Comparison of ENCODE assay signal across 8 cellular contexts in genomic region chr12:67647547-67648305, GRCh38. TPM values are rescaled to one million over a fixed set of nuclear protein-coding genes. Genes with fewer than 3 reads are reported as not detected.
DNase-seq lines count a peak whose midpoint lies in the region; ATAC-seq and TF ChIP-seq lines count a peak whose summit lies in the region.

No MANE protein-coding gene starts in this region.

- H3K27me3 Mint-ChIP-seq in naive thymus-derived CD8-positive, alpha-beta T cell, result no peaks in the 10 kb centered on the region

- DNase-seq in Ammon's horn (ENCODE audit: low spot score) (peak; percentile 84), PC-3 (peak; percentile 85), fibroblast of villous mesenchyme (ENCODE audit: low read depth) (peak; percentile 91), tibial artery (peak; percentile 84 to 85)
- peak; percentile 26 for DNase-seq in activated naive CD4-positive, alpha-beta T cell treated with Interleukin-2 at 50 U/mL for 16 hours
- DNase-seq in naive thymus-derived CD8-positive, alpha-beta T cell, result peak; percentile 27 to 76 (median 58)

- H3K27me3 ChIP-seq in KMS-11 (ENCODE audit: insufficient read depth, low read depth) (no peaks in the 10 kb centered on the region), PC-3 (ENCODE audit: low read length) (no peaks in the 10 kb centered on the region), tibial artery (no peaks in the 10 kb centered on the region)

- H3K27ac ChIP-seq in KMS-11, result peak overlapping the region; percentile 36; the same call in 1 of the 2 replicates
- H3K27ac ChIP-seq in PC-3 (ENCODE audit: low read length), result peak overlapping the region; percentile 10; the same call in 1 of the 2 replicates
- H3K27ac ChIP-seq in tibial artery, result peak overlapping the region; percentile 96 to 97

- CTCF ChIA-PET in PC-3 (lab: Charles Lee), result interaction anchor here (0.6 to 0.7 kb wide), 2 partner anchors 276 to 295 kb away, joined by 3 to 4 read pairs; no protein-coding TSS in a partner anchor

- H3K9me2 ChIP-seq in PC-3 (replicated peaks; ENCODE audit: low read length), result no peaks in the 10 kb centered on the region

- H3K9me3 ChIP-seq in PC-3 (ENCODE audit: low read length) (no peaks in the 10 kb centered on the region), tibial artery (no peaks in the 10 kb centered on the region)

- H2AFZ ChIP-seq in KMS-11 (ENCODE audit: low read depth), result peak overlapping the region; percentile 89
- H2AFZ ChIP-seq in PC-3 (ENCODE audit: low read length), result peak overlapping the region; percentile 91

- H3K9ac ChIP-seq in KMS-11 (peak overlapping the region; percentile 74), PC-3 (ENCODE audit: low read length) (peak overlapping the region; percentile 49)

- H3K4me1 Mint-ChIP-seq in naive thymus-derived CD8-positive, alpha-beta T cell, result peaks cover 23 to 40% (median 31%) of the 10 kb centered on the region in 4 donors

- peaks cover 23% of the 10 kb centered on the region for H4K20me1 ChIP-seq in KMS-11 (ENCODE audit: insufficient read depth)
- peaks cover 15% of the 10 kb centered on the region for H4K20me1 ChIP-seq in PC-3 (ENCODE audit: low read length)

- H3K4me1 ChIP-seq in KMS-11 (ENCODE audit: low read depth, poor library complexity, severe bottlenecking) (peaks cover 28% of the 10 kb centered on the region), PC-3 (ENCODE audit: insufficient read depth, low read length) (peaks cover 22% of the 10 kb centered on the region), tibial artery (peaks cover 0 to 24% (median 15%) of the 10 kb centered on the region in 4 donors)

- no peaks in the 10 kb centered on the region for H3F3A ChIP-seq in PC-3 (ENCODE audit: low read length, unreplicated experiment)

- H3K36me3 Mint-ChIP-seq in naive thymus-derived CD8-positive, alpha-beta T cell, result peaks cover 16 to 21% (median 18%) of the 10 kb centered on the region in 3 donors

- H3K4me3 Mint-ChIP-seq in naive thymus-derived CD8-positive, alpha-beta T cell, result peak overlapping the region; percentile 88 to 97 (median 94)

- H3K36me3 ChIP-seq in KMS-11 (ENCODE audit: insufficient read depth) (no peaks in the 10 kb centered on the region), PC-3 (ENCODE audit: low read depth, low read length) (no peaks in the 10 kb centered on the region), tibial artery (no peaks in the 10 kb centered on the region)

- ATAC-seq in GM19395 (IDR thresholded peaks at IDR 0.05; ENCODE audit: unreplicated experiment), result peak; percentile 24
- ATAC-seq in PC-3, result peak; percentile 71
- peak; percentile 35 to 45 for ATAC-seq in naive thymus-derived CD8-positive, alpha-beta T cell

- H3K79me2 ChIP-seq in KMS-11 (ENCODE audit: insufficient read depth, low read depth), result peaks cover 36% of the 10 kb centered on the region
- H3K79me2 ChIP-seq in PC-3 (ENCODE audit: low read length), result peaks cover 36% of the 10 kb centered on the region

- H3K4me3 ChIP-seq in KMS-11 (IDR thresholded peaks at IDR 0.05; ENCODE audit: insufficient read depth, low read depth, low read length) (no peak overlapping the region), PC-3 (ENCODE audit: low read length) (peak overlapping the region; percentile 78), fibroblast of villous mesenchyme (ENCODE audit: low read depth, low read length) (peak overlapping the region; percentile 85), tibial artery (peak overlapping the region; percentile 93 to 100)

- H3K9me3 Mint-ChIP-seq in naive thymus-derived CD8-positive, alpha-beta T cell, result peaks cover 0 to 1% (median 0%) of the 10 kb centered on the region in 9 donors

- TF ChIP-seq CTCF in KMS-11 (conservative IDR thresholded peaks at IDR 0.05; ENCODE audit: low read depth, low read length) (no peak), PC-3 (conservative IDR thresholded peaks at IDR 0.05; ENCODE audit: low read depth, low read length) (peak; percentile 32), fibroblast of villous mesenchyme (IDR thresholded peaks at IDR 0.05; ENCODE audit: insufficient read depth, low read depth, low read length) (peak; percentile 45), tibial artery (IDR thresholded peaks at IDR 0.05) (peak; percentile 37 to 38)

- H3K4me2 ChIP-seq in KMS-11 (peak overlapping the region; percentile 81), PC-3 (ENCODE audit: low read length) (peak overlapping the region; percentile 85)

- H3K27ac Mint-ChIP-seq in naive thymus-derived CD8-positive, alpha-beta T cell, result peak overlapping the region; percentile 91 to 99 (median 94)

- intact Hi-C loops in PC-3 (cut with micrococcal nuclease), result loop anchor here (1.0 to 5.0 kb wide), 4 partner anchors 55 to 292 kb away; no protein-coding TSS in a partner anchor
- intact Hi-C loops in tibial artery (cut with DNase I; ENCODE audit: low total_unique reads), result loop anchor here (2.0 to 10.0 kb wide), 3 partner anchors 29 to 295 kb away; no protein-coding TSS in a partner anchor

- no TSS peak for BruUV-seq in PC-3 (replicated peaks; lab: Mats Ljungman, UMichigan)

- POLR2A ChIA-PET in PC-3 (lab: Charles Lee; ENCODE audit: unreplicated experiment), result no interaction called here
- POLR2A ChIA-PET in naive thymus-derived CD8-positive, alpha-beta T cell (lab: Charles Lee), result interaction anchor here (0.5 to 15.2 kb wide), 20 partner anchors 11 to 963 kb away, joined by 3 to 352 read pairs (median 8); partner anchors contain the start of genes CAND1 and RAP1B

RNA-seq across cellular contexts. Expression of gene DYRK2, which starts 0.8 kb away (rescaled TPM):
- total RNA-seq in PC-3 (2014; rRNA removed), result 20.6 and 26.3 TPM in 2 replicates
- total RNA-seq in fibroblast of villous mesenchyme, result 20.7 and 25.1 TPM in 2 replicates
- total RNA-seq in naive thymus-derived CD8-positive, alpha-beta T cell, result 100 to 1,000 TPM; 189 to 206 TPM
- 10 to 100 TPM; 47.7 to 94.7 (median 62.4) TPM for polyA plus RNA-seq in naive thymus-derived CD8-positive, alpha-beta T cell

Comparison
In these comparisons a context has a peak if more than half of its experiments do, and no peak if none do; other contexts are left out.
1. DNase-seq: peak in every context shown above with its lines; median percentile 91 in fibroblast of villous mesenchyme; 85 in PC-3; 84 in tibial artery; 84 in Ammon's horn; 58 in naive thymus-derived CD8-positive, alpha-beta T cell; 26 in activated naive CD4-positive, alpha-beta T cell treated with Interleukin-2 at 50 U/mL for 16 hours.
2. H3K27ac ChIP-seq: peak in every context shown above with its lines; median percentile 96 in tibial artery; 36 in KMS-11; 10 in PC-3.